In genomic region chr7:6637544-6638229, GRCh38 we compare ENCODE assay signal across 8 cellular contexts. TPM values are rescaled to one million over a fixed set of nuclear protein-coding genes. Genes with fewer than 3 reads are reported as not detected.
A peak's percentile ranks its signal among the peaks of the same experiment; 100 is the strongest.
DNase-seq lines count a peak whose midpoint lies in the region; ATAC-seq and TF ChIP-seq lines count a peak whose summit lies in the region.

No MANE protein-coding gene starts in this region.

- H3K27me3 ChIP-seq in NT2/D1 (ENCODE audit: insufficient read depth, insufficient read length) (no peaks in the 10 kb centered on the region), rectal smooth muscle tissue (ENCODE audit: control insufficient read depth, insufficient read depth, low read length) (no peaks in the 10 kb centered on the region)

- peaks cover 26% of the 10 kb centered on the region for H3K4me1 Mint-ChIP-seq in activated T-cell treated with anti-CD3 and anti-CD28 coated beads, Interleukin-2, amount 50 U/mL, for 72 hours (ENCODE audit: low read depth)

- DNase-seq in AG04449 (ENCODE audit: low read depth, low spot score) (no peak), NT2/D1 (ENCODE audit: low read depth, low spot score) (no peak), germinal center (ENCODE audit: low spot score) (peak; percentile 90), NCI-H774 (lab: John Stamatoyannopoulos, UW) (no peak)
- DNase-seq in activated T-cell treated with anti-CD3 and anti-CD28 coated beads, Interleukin-2, amount 50 U/mL, for 72 hours, result peak; percentile 78 to 81

- CTCF ChIA-PET in AG04449 (lab: Yijun Ruan, JAX), result interaction anchor here (1.0 kb wide), 1 partner anchor 13 kb away, joined by 3 read pairs; no protein-coding TSS in a partner anchor

- 0 out of 2 replicates have a peak, but pooled peaks cover 4% of the 10 kb centered on the region for H3K9me3 ChIP-seq in NT2/D1 (ENCODE audit: insufficient read depth, low read length)

- H3K4me1 ChIP-seq in NT2/D1 (ENCODE audit: insufficient read depth, insufficient read length), result peaks cover 8% of the 10 kb centered on the region
- H3K4me1 ChIP-seq in rectal smooth muscle tissue (ENCODE audit: control insufficient read depth, insufficient read depth, low read length), result no peaks in the 10 kb centered on the region

- peak overlapping the region; percentile 66 for H3K9ac ChIP-seq in NT2/D1 (ENCODE audit: insufficient read length, low read depth)
- H3K9ac ChIP-seq in rectal smooth muscle tissue (ENCODE audit: low read length), result peak overlapping the region; percentile 35

- peaks cover 9 to 21% of the 10 kb centered on the region in 2 donors for H3K36me3 Mint-ChIP-seq in activated T-cell treated with anti-CD3 and anti-CD28 coated beads, Interleukin-2, amount 50 U/mL, for 72 hours (ENCODE audit: insufficient read depth in 2 of 2)

- no peaks in the 10 kb centered on the region for H3K27me3 Mint-ChIP-seq in activated T-cell treated with anti-CD3 and anti-CD28 coated beads, Interleukin-2, amount 50 U/mL, for 72 hours (ENCODE audit: low read depth)

- peak overlapping the region; percentile 69 for H3K4me3 ChIP-seq in AG04449 (ENCODE audit: low read depth, low read length)
- H3K4me3 ChIP-seq in NT2/D1 (ENCODE audit: insufficient read length, low read depth), result peak overlapping the region; percentile 73
- H3K4me3 ChIP-seq in rectal smooth muscle tissue (ENCODE audit: low read length), result peak overlapping the region; percentile 80

- POLR2A ChIA-PET in AG04449 (lab: Yijun Ruan, JAX), result interaction anchor here (0.9 kb wide), 1 partner anchor 12 kb away, joined by 4 read pairs; no protein-coding TSS in a partner anchor

- TF ChIP-seq CTCF in AG04449 (IDR thresholded peaks at IDR 0.05; ENCODE audit: insufficient read depth, low read length, missing control alignments), result peak; percentile 33

- peak; percentile 30 for TF ChIP-seq POLR2A in GM18505 (IDR thresholded peaks at IDR 0.05; ENCODE audit: borderline replicate concordance, extremely low read depth, insufficient read depth, insufficient read length)

- ATAC-seq in GM18505 (IDR thresholded peaks at IDR 0.05; ENCODE audit: unreplicated experiment), result peak; percentile 78
- ATAC-seq in HG02970 (IDR thresholded peaks at IDR 0.05; ENCODE audit: low FRiP score, unreplicated experiment), result peak; percentile 69
- ATAC-seq in activated T-cell treated with anti-CD3 and anti-CD28 coated beads, Interleukin-2, amount 50 U/mL, for 72 hours (replicated peaks in 1 of 2), result peak; percentile 87

- peaks cover 42% of the 10 kb centered on the region for H3K36me3 ChIP-seq in NT2/D1 (ENCODE audit: insufficient read depth, insufficient read length, low read length)
- peaks cover 10% of the 10 kb centered on the region for H3K36me3 ChIP-seq in rectal smooth muscle tissue (ENCODE audit: control insufficient read depth, insufficient read depth, low read length)

- peak overlapping the region; percentile 65 for H3K27ac Mint-ChIP-seq in activated T-cell treated with anti-CD3 and anti-CD28 coated beads, Interleukin-2, amount 50 U/mL, for 72 hours

- H3K27ac ChIP-seq in rectal smooth muscle tissue (ENCODE audit: low read depth, low read length), result peak overlapping the region; percentile 39

- H3K4me3 Mint-ChIP-seq in activated T-cell treated with anti-CD3 and anti-CD28 coated beads, Interleukin-2, amount 50 U/mL, for 72 hours, result peak overlapping the region; percentile 91 to 93

- H3K9me3 Mint-ChIP-seq in activated T-cell treated with anti-CD3 and anti-CD28 coated beads, Interleukin-2, amount 50 U/mL, for 72 hours, result peaks cover 0 to 2% of the 10 kb centered on the region in 2 donors

RNA-seq across cellular contexts. Expression of gene ZNF316, which starts 0.6 kb away (rescaled TPM):
- 10 to 100 TPM; 23.5 to 24.6 TPM for total RNA-seq in activated T-cell treated with anti-CD3 and anti-CD28 coated beads, Interleukin-2, amount 50 U/mL, for 72 hours

RNA-seq across cellular contexts. Expression of gene ZNF853, which starts 22.3 kb away (rescaled TPM):
- 1 to 10 TPM; 3.2 to 4.0 TPM for total RNA-seq in activated T-cell treated with anti-CD3 and anti-CD28 coated beads, Interleukin-2, amount 50 U/mL, for 72 hours

RNA-seq across cellular contexts. Expression of gene INTS15, which starts 47.9 kb away (rescaled TPM):
- total RNA-seq in activated T-cell treated with anti-CD3 and anti-CD28 coated beads, Interleukin-2, amount 50 U/mL, for 72 hours, result 10 to 100 TPM; 32.5 to 33.4 TPM

Comparison
In these comparisons a context has a peak if more than half of its experiments do, and no peak if none do; other contexts are left out.
1. DNase-seq: peak in activated T-cell treated with anti-CD3 and anti-CD28 coated beads, Interleukin-2, amount 50 U/mL, for 72 hours (2 of 2) and germinal center (single experiment); none in AG04449 (single experiment), NT2/D1 (single experiment) and NCI-H774 (single experiment).
2. Peak in every context shown above with its lines, with median percentiles within 50 percentile points of each other: H3K4me3 ChIP-seq and ATAC-seq.